ENCODE assay signal across 18 cellular contexts in genomic region chr2:64602436-64602835, GRCh38. TPM values are rescaled to one million over a fixed set of nuclear protein-coding genes. Genes with fewer than 3 reads are reported as not detected.
DNase-seq lines count a peak whose midpoint lies in the region; ATAC-seq and TF ChIP-seq lines count a peak whose summit lies in the region.
"Had no signal": no experiment of that assay in that cellular context is flagged by ENCODE, and none has a peak within 500 bp of the region (broad histone marks: within the 10 kb centered on the region; RNA-seq: fewer than 3 reads in every experiment).

No MANE protein-coding gene starts in this region.

- peaks cover 28% of the 10 kb centered on the region for H3K4me1 ChIP-seq in KMS-11 (ENCODE audit: low read depth, poor library complexity, severe bottlenecking)
- peaks cover 12% of the 10 kb centered on the region for H3K4me1 ChIP-seq in OCI-LY7 (ENCODE audit: insufficient read depth, low read length, poor library complexity, severe bottlenecking)

- H4K20me1 ChIP-seq in KMS-11 (ENCODE audit: insufficient read depth): no peaks in the 10 kb centered on the region
- no peaks in the 10 kb centered on the region for H4K20me1 ChIP-seq in OCI-LY7 (ENCODE audit: insufficient read depth, low read length)
- H4K20me1 ChIP-seq: BLaER1 had no signal

- no peaks in the 10 kb centered on the region for H3K36me3 ChIP-seq in KMS-11 (ENCODE audit: insufficient read depth)
- H3K36me3 ChIP-seq in OCI-LY7 (ENCODE audit: insufficient read depth, low read length): no peaks in the 10 kb centered on the region
- H3K36me3 ChIP-seq: BLaER1 had no signal

- peaks cover 6% of the 10 kb centered on the region for H3K36me3 Mint-ChIP-seq in activated CD4-positive, alpha-beta T cell treated with anti-CD3 and anti-CD28 coated beads, Interleukin-2, amount 10 ng/mL, durations not matched to agents 24 days and 14 days (ENCODE audit: low read depth)
- peaks cover 8% of the 10 kb centered on the region for H3K36me3 Mint-ChIP-seq in mesothelial cell of epicardium
- H3K36me3 Mint-ChIP-seq: CD4-positive, CD25-positive, alpha-beta regulatory T cell; CD8-positive, alpha-beta T cell had no signal

- no peak for TF ChIP-seq CTCF in KMS-11 (conservative IDR thresholded peaks at IDR 0.05; ENCODE audit: low read depth, low read length)
- no peak for TF ChIP-seq CTCF in mesothelial cell of epicardium (IDR thresholded peaks at IDR 0.05; ENCODE audit: unreplicated experiment)
- no peak for TF ChIP-seq CTCF in OCI-LY7 (conservative IDR thresholded peaks at IDR 0.05; ENCODE audit: low read length)

- no peaks in the 10 kb centered on the region for H3K27me3 ChIP-seq in KMS-11 (ENCODE audit: insufficient read depth, low read depth)

- peak; percentile 51 for DNase-seq in activated CD4-positive, alpha-beta T cell treated with anti-CD3 and anti-CD28 coated beads, Interleukin-2, amount 10 ng/mL, durations not matched to agents 24 days and 14 days
- DNase-seq in activated CD4-positive, alpha-beta T cell treated with anti-CD3 and anti-CD28 coated beads for 48 hours: no peak
- DNase-seq in mesothelial cell of epicardium (ENCODE audit: low spot score in 2 of 2, unreplicated experiment in 2 of 2) (no peak), OCI-LY7 (ENCODE audit: low spot score) (no peak)
- DNase-seq: Caco-2; CD4-positive, CD25-positive, alpha-beta regulatory T cell; CD8-positive, alpha-beta T cell; DMS153; DND-41; H9 had no signal

- POLR2A ChIA-PET in OCI-LY7 (lab: Charles Lee): interaction anchor here (0.5 kb wide), 1 partner anchor 30 kb away, joined by 3 read pairs; no protein-coding TSS in a partner anchor

- H3K27me3 Mint-ChIP-seq in activated CD4-positive, alpha-beta T cell treated with anti-CD3 and anti-CD28 coated beads, Interleukin-2, amount 10 ng/mL, durations not matched to agents 24 days and 14 days: peaks cover 2% of the 10 kb centered on the region
- H3K27me3 Mint-ChIP-seq in mesothelial cell of epicardium (ENCODE audit: low read depth): no peaks in the 10 kb centered on the region
- H3K27me3 Mint-ChIP-seq: B cell had no signal

- no peak overlapping the region for H3K27ac Mint-ChIP-seq in activated CD4-positive, alpha-beta T cell treated with anti-CD3 and anti-CD28 coated beads, Interleukin-2, amount 10 ng/mL, durations not matched to agents 24 days and 14 days
- peak overlapping the region; percentile 61 for H3K27ac Mint-ChIP-seq in mesothelial cell of epicardium
- H3K27ac Mint-ChIP-seq: B cell; CD8-positive, alpha-beta T cell; GM23338; H9 had no signal

- peak overlapping the region; percentile 60 for H3K4me2 ChIP-seq in KMS-11
- no peak overlapping the region for H3K4me2 ChIP-seq in OCI-LY7 (ENCODE audit: low read length)
- H3K4me2 ChIP-seq: BLaER1, GM23338 had no signal

- H3K9me3 Mint-ChIP-seq in activated CD4-positive, alpha-beta T cell treated with anti-CD3 and anti-CD28 coated beads, Interleukin-2, amount 10 ng/mL, durations not matched to agents 24 days and 14 days: peaks cover 19% of the 10 kb centered on the region
- H3K9me3 Mint-ChIP-seq in mesothelial cell of epicardium: peaks cover 16% of the 10 kb centered on the region
- H3K9me3 Mint-ChIP-seq: CD4-positive, CD25-positive, alpha-beta regulatory T cell; CD8-positive, alpha-beta T cell had no signal

- H2AFZ ChIP-seq in KMS-11 (ENCODE audit: low read depth) (peak overlapping the region; percentile 79; the same call in 1 of the 2 replicates), OCI-LY7 (ENCODE audit: low read length) (no peak overlapping the region)
- H2AFZ ChIP-seq: GM23338 had no signal

- ATAC-seq in GM21786 (IDR thresholded peaks at IDR 0.05; ENCODE audit: unreplicated experiment): no peak
- ATAC-seq: CD8-positive, alpha-beta T cell; GM23338; HCT116 had no signal

- no peak overlapping the region for H3K9ac ChIP-seq in KMS-11
- H3K9ac ChIP-seq: BLaER1 had no signal

- peaks cover 27% of the 10 kb centered on the region for H3K4me1 Mint-ChIP-seq in activated CD4-positive, alpha-beta T cell treated with anti-CD3 and anti-CD28 coated beads, Interleukin-2, amount 10 ng/mL, durations not matched to agents 24 days and 14 days
- H3K4me1 Mint-ChIP-seq in mesothelial cell of epicardium: peaks cover 66% of the 10 kb centered on the region

- H3K4me3 Mint-ChIP-seq in activated CD4-positive, alpha-beta T cell treated with anti-CD3 and anti-CD28 coated beads, Interleukin-2, amount 10 ng/mL, durations not matched to agents 24 days and 14 days: no peak overlapping the region
- no peak overlapping the region for H3K4me3 Mint-ChIP-seq in mesothelial cell of epicardium
- H3K4me3 Mint-ChIP-seq: B cell; CD8-positive, alpha-beta T cell; GM23338; H9 had no signal

- no TSS peak for BruUV-seq in OCI-LY7 (replicated peaks; lab: Mats Ljungman, UMichigan)

- H3K9me2 ChIP-seq in OCI-LY7 (ENCODE audit: insufficient read depth, low read length): no peaks in the 10 kb centered on the region

- H3K4me3 ChIP-seq in KMS-11 (IDR thresholded peaks at IDR 0.05; ENCODE audit: insufficient read depth, low read depth, low read length): no peak overlapping the region
- no peak overlapping the region for H3K4me3 ChIP-seq in OCI-LY7 (ENCODE audit: low read depth, low read length, poor library complexity, severe bottlenecking)
- H3K4me3 ChIP-seq: BLaER1, GM23338 had no signal

- CTCF ChIA-PET in OCI-LY7 (lab: Charles Lee; ENCODE audit: unreplicated experiment): interaction anchor here (0.6 kb wide), 1 partner anchor 15 kb away, joined by 4 read pairs; no protein-coding TSS in a partner anchor

- 0 out of 2 replicates have a peak, but pooled peaks cover 5% of the 10 kb centered on the region for H3K9me3 ChIP-seq in OCI-LY7 (ENCODE audit: low read length)
- H3K9me3 ChIP-seq: BLaER1, Caco-2 had no signal

- intact Hi-C loops in activated CD4-positive, alpha-beta T cell treated with anti-CD3 and anti-CD28 coated beads, Interleukin-2, amount 10 ng/mL, durations not matched to agents 24 days and 14 days (cut with micrococcal nuclease): no loop called here
- intact Hi-C loops in OCI-LY7 (cut with micrococcal nuclease; ENCODE audit: unreplicated experiment): no loop called here

- peak overlapping the region; percentile 50; the same call in 1 of the 2 replicates for H3K27ac ChIP-seq in KMS-11
- no peak overlapping the region for H3K27ac ChIP-seq in OCI-LY7 (ENCODE audit: low read depth, low read length, poor library complexity, severe bottlenecking)
- H3K27ac ChIP-seq: 22Rv1, BLaER1, C4-2B had no signal

- H3K79me2 ChIP-seq in KMS-11 (ENCODE audit: insufficient read depth, low read depth) (no peaks in the 10 kb centered on the region), OCI-LY7 (ENCODE audit: insufficient read depth, low read depth, low read length) (no peaks in the 10 kb centered on the region)

RNA-seq across cellular contexts. Expression of gene SERTAD2, which starts 51.3 kb away (rescaled TPM):
- 24.6 and 26.7 TPM in 2 replicates for total RNA-seq in activated CD4-positive, alpha-beta T cell treated with anti-CD3 and anti-CD28 coated beads, Interleukin-2, amount 10 ng/mL, durations not matched to agents 24 days and 14 days
- total RNA-seq in mesothelial cell of epicardium (39.1 to 42.2 TPM (median 41.5 TPM) in 3 replicates), OCI-LY7 (2022) (53.2 and 54.5 TPM in 2 replicates)
- 10.7 and 11.5 TPM in 2 replicates for total RNA-seq in OCI-LY7 (2014; rRNA removed; shearing (Covaris generic))
